In the genomic region with DNA sequence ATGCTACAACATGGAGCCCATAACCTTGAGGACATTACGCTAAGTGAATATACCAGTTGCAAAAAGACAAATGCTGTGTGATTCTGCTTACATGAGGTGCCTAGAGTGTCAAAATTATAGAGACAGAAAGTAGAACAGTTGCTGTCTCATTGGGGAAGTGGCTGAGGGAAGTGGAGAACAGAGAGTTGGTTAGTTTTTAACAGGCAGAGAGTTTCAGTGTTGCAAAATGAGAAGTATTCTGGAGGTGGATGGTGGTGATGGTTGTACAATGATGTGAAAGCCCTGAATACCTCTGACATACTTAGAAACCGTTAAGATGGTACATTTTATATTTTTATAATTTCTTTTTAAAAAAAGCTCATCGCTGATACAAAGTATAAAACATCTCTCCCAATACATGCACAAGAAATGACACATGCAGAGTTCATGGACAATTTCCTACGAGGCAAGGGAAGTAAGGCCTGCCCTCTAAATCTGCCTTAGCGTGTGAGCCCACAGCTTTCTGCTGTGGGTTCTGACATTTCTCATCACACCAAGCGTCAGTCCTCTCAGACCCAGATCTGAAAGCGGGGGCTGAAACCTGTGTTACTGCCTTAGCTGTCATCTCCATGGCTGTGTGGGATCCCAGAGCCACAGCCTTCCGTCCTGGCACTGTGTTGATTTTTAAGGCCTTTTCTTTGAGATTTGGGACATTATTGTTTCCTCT, we compare ENCODE assay signal across 10 cellular contexts.
DNase-seq lines count a peak whose midpoint lies in the region; ATAC-seq and TF ChIP-seq lines count a peak whose summit lies in the region.
"Had no signal": no experiment of that assay in that cellular context is flagged by ENCODE, and none has a peak within 500 bp of the region (broad histone marks: within the 10 kb centered on the region; RNA-seq: fewer than 3 reads in every experiment).

No MANE protein-coding gene starts in this region.

- no peak overlapping the region for H3K27ac ChIP-seq in body of pancreas
- H3K27ac ChIP-seq: left lung had no signal

- H3K27me3 ChIP-seq in body of pancreas: no peaks in the 10 kb centered on the region
- H3K27me3 ChIP-seq: left lung had no signal

- peak; percentile 88 for ATAC-seq in GM19043 (IDR thresholded peaks at IDR 0.05; ENCODE audit: low read depth, unreplicated experiment)
- ATAC-seq in HG02943 (IDR thresholded peaks at IDR 0.05; ENCODE audit: low read depth, unreplicated experiment): peak; percentile 94
- no peak for ATAC-seq in left colon
- no peak for ATAC-seq in body of pancreas
- ATAC-seq: left lung had no signal

- H3K9me3 ChIP-seq in body of pancreas: no peaks in the 10 kb centered on the region
- H3K9me3 ChIP-seq: left lung had no signal

- no peak for TF ChIP-seq CTCF in body of pancreas (IDR thresholded peaks at IDR 0.05)

- no peaks in the 10 kb centered on the region for H3K36me3 ChIP-seq in body of pancreas (replicated peaks in 1 of 2; ENCODE audit: insufficient read depth in 1 of 2, low read depth in 2 of 2)
- H3K36me3 ChIP-seq: left lung had no signal

- H3K4me3 ChIP-seq in body of pancreas: no peak overlapping the region
- H3K4me3 ChIP-seq: left lung had no signal

- DNase-seq in GDM1 (lab: John Stamatoyannopoulos, UW) (peak; percentile 8), SIG-M5 (lab: John Stamatoyannopoulos, UW) (peak; percentile 45), DMS53 (lab: John Stamatoyannopoulos, UW) (no peak), left colon (no peak), body of pancreas (no peak)
- DNase-seq in activated CD8-positive, alpha-beta memory T cell treated with anti-CD3 and anti-CD28 coated beads, Interleukin-2, amount 50 U/mL, for 4 hours: no peak
- DNase-seq: left lung, T-helper 9 cell had no signal

- H3K4me1 ChIP-seq in body of pancreas: no peaks in the 10 kb centered on the region
- H3K4me1 ChIP-seq: left lung had no signal

- intact Hi-C loops in left colon (cut with DNase I, micrococcal nuclease): no loop called here
- intact Hi-C loops in body of pancreas (cut with DNase I): no loop called here

- 69 to 82% methylated on average over 8 of the region's 8 CpGs for WGBS in body of pancreas, 2 donors

- no peak for TF ChIP-seq POLR2A in body of pancreas (IDR thresholded peaks at IDR 0.05)

Comparison
In these comparisons a context has a peak if more than half of its experiments do, and no peak if none do; other contexts are left out.
1. DNase-seq: peak in GDM1 (single experiment) and SIG-M5 (single experiment); none in DMS53 (single experiment), left colon (0 of 2), activated CD8-positive, alpha-beta memory T cell treated with anti-CD3 and anti-CD28 coated beads, Interleukin-2, amount 50 U/mL, for 4 hours (single experiment) and body of pancreas (0 of 4).
2. ATAC-seq: peak in GM19043 (single experiment) and HG02943 (single experiment); none in left colon (single experiment) and body of pancreas (single experiment).